Comparison of ENCODE assay signal across 8 cellular contexts in the genomic region with DNA sequence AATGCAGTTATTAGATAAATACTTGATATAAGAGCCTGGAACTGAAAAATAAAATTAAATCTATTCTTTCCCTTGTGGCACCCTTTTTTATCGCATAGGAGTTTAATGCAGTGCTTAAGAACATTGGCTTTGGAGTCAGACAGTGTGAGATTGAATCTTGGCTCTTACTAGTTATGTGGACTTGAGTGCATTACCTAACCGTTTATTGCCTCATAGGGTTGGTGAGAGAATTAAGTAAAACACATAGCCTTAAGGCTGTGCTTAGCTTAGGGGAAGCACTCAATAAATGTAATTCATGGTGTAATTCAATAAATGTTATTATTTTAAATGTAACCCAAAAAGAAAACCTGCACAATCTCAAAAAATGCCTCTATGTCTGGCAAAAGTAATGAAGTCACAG. TPM values are rescaled to one million over a fixed set of nuclear protein-coding genes. Genes with fewer than 3 reads are reported as not detected.
DNase-seq lines count a peak whose midpoint lies in the region; ATAC-seq, FAIRE-seq and TF ChIP-seq lines count a peak whose summit lies in the region.
"Had no signal": no experiment of that assay in that cellular context is flagged by ENCODE, and none has a peak within 500 bp of the region (broad histone marks: within the 10 kb centered on the region; RNA-seq: fewer than 3 reads in every experiment).

No MANE protein-coding gene starts in this region.

- no peaks in the 10 kb centered on the region for H3K9me3 Mint-ChIP-seq in endothelial cell (ENCODE audit: unreplicated experiment)
- no peaks in the 10 kb centered on the region for H3K9me3 Mint-ChIP-seq in stimulated activated effector memory CD8-positive, alpha-beta T cell treated with anti-CD3 and anti-CD28 coated beads, Interleukin-12 subunit alpha, Interleukin-12 subunit beta, amount 100 ng/mL, for 72 hours

- peak; percentile 75 for FAIRE-seq in RCC 7860 (lab: Jason Lieb, UNC)
- FAIRE-seq: pancreas had no signal

- DNase-seq in GM13977 (ENCODE audit: low spot score) (peak; percentile 21), RCC 7860 (ENCODE audit: low spot score) (peak; percentile 59), endothelial cell (ENCODE audit: low spot score) (no peak)
- no peak for DNase-seq in stimulated activated effector memory CD8-positive, alpha-beta T cell treated with anti-CD3 and anti-CD28 coated beads, Interleukin-12 subunit alpha, Interleukin-12 subunit beta, amount 100 ng/mL, for 72 hours (ENCODE audit: low spot score in 2 of 2)
- DNase-seq: pancreas had no signal

- peaks cover 7% of the 10 kb centered on the region for H3K36me3 Mint-ChIP-seq in endothelial cell (ENCODE audit: low read depth, unreplicated experiment)
- peaks cover 43% of the 10 kb centered on the region for H3K36me3 Mint-ChIP-seq in stimulated activated effector memory CD8-positive, alpha-beta T cell treated with anti-CD3 and anti-CD28 coated beads, Interleukin-12 subunit alpha, Interleukin-12 subunit beta, amount 100 ng/mL, for 72 hours

- peak overlapping the region; percentile 63 for H3K4me3 Mint-ChIP-seq in endothelial cell (ENCODE audit: unreplicated experiment)
- peak overlapping the region; percentile 91 for H3K4me3 Mint-ChIP-seq in stimulated activated effector memory CD8-positive, alpha-beta T cell treated with anti-CD3 and anti-CD28 coated beads, Interleukin-12 subunit alpha, Interleukin-12 subunit beta, amount 100 ng/mL, for 72 hours

- TF ChIP-seq CTCF in GM13977 (IDR thresholded peaks at IDR 0.05; ENCODE audit: extremely low read depth, insufficient read depth, missing control alignments): no peak
- no peak for TF ChIP-seq CTCF in endothelial cell (IDR thresholded peaks at IDR 0.05; ENCODE audit: unreplicated experiment)

- in situ Hi-C loops in GM13977 (cut with MboI; ENCODE audit: low pct_unique_long_range_greater_than_20kb, low sequenced_read_pairs, unreplicated experiment): loop anchor here (10.0 kb wide), 1 partner anchor 109 kb away; no protein-coding TSS in a partner anchor

- peaks cover 7% of the 10 kb centered on the region for H3K27me3 Mint-ChIP-seq in endothelial cell (ENCODE audit: unreplicated experiment)

- no peak overlapping the region for H3K27ac Mint-ChIP-seq in endothelial cell (ENCODE audit: unreplicated experiment)
- peak overlapping the region; percentile 94 for H3K27ac Mint-ChIP-seq in stimulated activated effector memory CD8-positive, alpha-beta T cell treated with anti-CD3 and anti-CD28 coated beads, Interleukin-12 subunit alpha, Interleukin-12 subunit beta, amount 100 ng/mL, for 72 hours

- no peak for ATAC-seq in stimulated activated effector memory CD8-positive, alpha-beta T cell treated with anti-CD3 and anti-CD28 coated beads, Interleukin-12 subunit alpha, Interleukin-12 subunit beta, amount 100 ng/mL, for 72 hours
- ATAC-seq in GM18873 (IDR thresholded peaks at IDR 0.05; ENCODE audit: low FRiP score, unreplicated experiment) (no peak), HG02610 (IDR thresholded peaks at IDR 0.05; ENCODE audit: unreplicated experiment) (no peak), HG03565 (IDR thresholded peaks at IDR 0.05; ENCODE audit: unreplicated experiment) (no peak)

- peaks cover 17% of the 10 kb centered on the region for H3K4me1 Mint-ChIP-seq in endothelial cell (ENCODE audit: unreplicated experiment)
- peaks cover 55% of the 10 kb centered on the region for H3K4me1 Mint-ChIP-seq in stimulated activated effector memory CD8-positive, alpha-beta T cell treated with anti-CD3 and anti-CD28 coated beads, Interleukin-12 subunit alpha, Interleukin-12 subunit beta, amount 100 ng/mL, for 72 hours

RNA-seq across cellular contexts. Expression of a gene that starts 2.6 kb away (rescaled TPM):
- total RNA-seq in endothelial cell (ENCODE audit: unreplicated experiment): 28.6 TPM

Comparison
In these comparisons a context has a peak if more than half of its experiments do, and no peak if none do; other contexts are left out.
1. DNase-seq: peak in GM13977 (single experiment) and RCC 7860 (single experiment); none in endothelial cell (single experiment) and stimulated activated effector memory CD8-positive, alpha-beta T cell treated with anti-CD3 and anti-CD28 coated beads, Interleukin-12 subunit alpha, Interleukin-12 subunit beta, amount 100 ng/mL, for 72 hours (0 of 2).